In genomic region chr17:42613699-42614295, GRCh38 we compare ENCODE assay signal across 30 cellular contexts.
"Had no signal": no experiment of that assay in that cellular context is flagged by ENCODE, and none has a peak within 500 bp of the region (broad histone marks: within the 10 kb centered on the region; RNA-seq: fewer than 3 reads in every experiment).

No MANE protein-coding gene starts in this region.

- H3K4me3 Mint-ChIP-seq: immature natural killer cell; memory B cell; mesothelial cell of epicardium; natural killer cell treated with Interleukin-12 subunit alpha and Interleukin-12 subunit beta and Interleukin-15 and Interleukin-18, amount 100 ng/mL, for 72 hours; stimulated activated memory B cell treated with anti-CD40 and anti-IgM and Interleukin-4, amounts not matched to agents 10 μg/mL and 1 μg/mL and 100 μg/mL, for 72 hours; type B pancreatic cell had no signal

- H3K27me3 Mint-ChIP-seq: memory B cell; naive B cell; natural killer cell treated with Interleukin-12 subunit alpha and Interleukin-12 subunit beta and Interleukin-15 and Interleukin-18, amount 100 ng/mL, for 72 hours; progenitor cell of endocrine pancreas; stimulated activated memory B cell treated with anti-CD40 and anti-IgM and Interleukin-4, amounts not matched to agents 10 μg/mL and 1 μg/mL and 100 μg/mL, for 72 hours; type B pancreatic cell had no signal

- H3K27me3 ChIP-seq: esophagus squamous epithelium, heart right ventricle, pancreas, spleen, testis, tibial artery had no signal

- H3K4me3 ChIP-seq: coronary artery, esophagus squamous epithelium, heart right ventricle, lung, mucosa of descending colon, pancreas, skin epidermis, spleen, testis, tibial artery had no signal

- H3K27ac ChIP-seq: coronary artery, esophagus squamous epithelium, heart right ventricle, pancreas, spleen, testis, tibial artery had no signal

- DNase-seq: dermis blood vessel endothelial cell; effector memory CD4-positive, alpha-beta T cell; erythroblast; esophagus squamous epithelium; foreskin melanocyte; glutamatergic neuron; heart right ventricle; hippocampal formation; immature natural killer cell; islet precursor cell; left ventricle myocardium superior; mucosa of descending colon; naive B cell; occipital lobe; spleen; stimulated activated CD4-positive, alpha-beta T cell treated with anti-CD3 and anti-CD28 coated beads, Interleukin-4, amount 100 ng/mL, for 4 hours; stimulated activated naive CD8-positive, alpha-beta T cell treated with anti-CD3 and anti-CD28 coated beads, Interleukin-15, Interleukin-2, amounts not matched to agents 100 U/mL and 50 U/mL, for 24 hours; substantia nigra; testis; tibial artery had no signal

- H3K27ac Mint-ChIP-seq: immature natural killer cell; memory B cell; mesothelial cell of epicardium; naive B cell; natural killer cell treated with Interleukin-12 subunit alpha and Interleukin-12 subunit beta and Interleukin-15 and Interleukin-18, amount 100 ng/mL, for 72 hours; progenitor cell of endocrine pancreas; stimulated activated memory B cell treated with anti-CD40 and anti-IgM and Interleukin-4, amounts not matched to agents 10 μg/mL and 1 μg/mL and 100 μg/mL, for 72 hours; type B pancreatic cell had no signal

- H3K9me3 ChIP-seq: esophagus squamous epithelium, heart right ventricle, mucosa of descending colon, pancreas, spleen, testis, tibial artery had no signal

- H3K9me3 Mint-ChIP-seq: immature natural killer cell; memory B cell; mesothelial cell of epicardium; naive B cell; natural killer cell treated with Interleukin-12 subunit alpha and Interleukin-12 subunit beta and Interleukin-15 and Interleukin-18, amount 100 ng/mL, for 72 hours; stimulated activated memory B cell treated with anti-CD40 and anti-IgM and Interleukin-4, amounts not matched to agents 10 μg/mL and 1 μg/mL and 100 μg/mL, for 72 hours; type B pancreatic cell had no signal
